10 cellular contexts compared by ENCODE assay signal in the genomic region with DNA sequence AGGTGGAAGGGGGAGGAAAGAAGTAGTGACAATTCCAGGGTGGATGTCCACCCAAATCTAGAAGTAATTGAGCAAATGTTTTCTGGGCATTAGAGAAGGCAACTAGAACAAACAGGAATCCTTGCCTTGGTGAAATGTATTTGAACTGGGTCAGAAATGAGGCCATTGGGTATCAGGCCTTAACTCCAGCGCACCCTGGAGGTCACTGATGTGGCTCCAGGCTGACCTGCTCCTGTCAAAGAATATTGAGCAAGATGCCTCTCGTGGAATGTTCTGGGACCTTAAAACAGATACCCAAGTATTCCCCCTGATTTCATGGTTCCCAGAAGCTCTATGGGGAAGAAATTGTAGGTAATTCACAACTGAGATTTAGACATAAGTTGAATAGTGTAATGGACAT. TPM values are rescaled to one million over a fixed set of nuclear protein-coding genes. Genes with fewer than 3 reads are reported as not detected.
DNase-seq lines count a peak whose midpoint lies in the region; ATAC-seq, FAIRE-seq and TF ChIP-seq lines count a peak whose summit lies in the region.
"Had no signal": no experiment of that assay in that cellular context is flagged by ENCODE, and none has a peak within 500 bp of the region (broad histone marks: within the 10 kb centered on the region; RNA-seq: fewer than 3 reads in every experiment).

No MANE protein-coding gene starts in this region.

- H3K9me2 ChIP-seq in Loucy (replicated peaks; ENCODE audit: low read depth, low read length), result no peaks in the 10 kb centered on the region

- no peaks in the 10 kb centered on the region for H4K20me1 ChIP-seq in Loucy (ENCODE audit: insufficient read depth, low read length, poor library complexity, severe bottlenecking)
- no peaks in the 10 kb centered on the region for H4K20me1 ChIP-seq in GM12878 (ENCODE audit: control insufficient read depth, insufficient read depth)

- H3K9me3 ChIP-seq in Loucy (ENCODE audit: insufficient read depth, low read depth, low read length) (no peaks in the 10 kb centered on the region), GM12878 (replicated peaks; ENCODE audit: control insufficient read depth, insufficient read depth, low read length) (no peaks in the 10 kb centered on the region), left lung (no peaks in the 10 kb centered on the region)
- H3K9me3 ChIP-seq: SJCRH30 had no signal

- peak; percentile 78 for TF ChIP-seq RAD21 in GM12878 (IDR thresholded peaks at IDR 0.05; ENCODE audit: insufficient read depth, low read depth, low read length)

- no peak for TF ChIP-seq POLR2A in GM12878 (IDR thresholded peaks at IDR 0.05; ENCODE audit: low read depth, low read length)

- TSS peak; percentile 19 for BruUV-seq in GM12878 (replicated peaks; lab: Mats Ljungman, UMichigan)

- POLR2A ChIA-PET in GM12878 (lab: Charles Lee), result interaction anchor here (0.9 to 6.7 kb wide), 5 partner anchors 9 to 70 kb away, joined by 3 to 56 read pairs (median 10); partner anchors contain the start of gene HLA-DPA1

- CTCF ChIA-PET in GM12878 (lab: Yijun Ruan, JAX), result interaction anchor here (0.8 to 14.2 kb wide), 12 partner anchors 10 to 94 kb away, joined by 3 to 281 read pairs (median 4); partner anchors contain the start of gene HLA-DPA1

- H3K4me1 ChIP-seq in Loucy (ENCODE audit: insufficient read depth, low read length, poor library complexity, severe bottlenecking) (no peaks in the 10 kb centered on the region), GM12878 (ENCODE audit: control insufficient read depth, insufficient read depth, low read length) (peaks cover 21% of the 10 kb centered on the region), left lung (peaks cover 0 to 25% of the 10 kb centered on the region in 2 donors)
- H3K4me1 ChIP-seq: SJCRH30 had no signal

- FAIRE-seq in GM12878 (lab: Jason Lieb, UNC), result peak; percentile 86
- FAIRE-seq: islet of Langerhans had no signal

- H2AFZ ChIP-seq in Loucy (ENCODE audit: low read length), result no peak overlapping the region
- H2AFZ ChIP-seq in GM12878 (ENCODE audit: control insufficient read depth, low read depth, low read length), result no peak overlapping the region

- no peak overlapping the region for H3K4me3 ChIP-seq in Loucy (ENCODE audit: low read length, poor library complexity, severe bottlenecking)
- H3K4me3 ChIP-seq in GM12878, result no peak overlapping the region
- H3K4me3 ChIP-seq in left lung, result no peak overlapping the region
- H3K4me3 ChIP-seq: SJCRH30 had no signal

- in situ Hi-C loops in GM12878 (cut with MboI), result loop anchor here (5.0 kb wide), 1 partner anchor 65 kb away; no protein-coding TSS in a partner anchor

- peak; percentile 75 for TF ChIP-seq CTCF in Loucy (conservative IDR thresholded peaks at IDR 0.05; ENCODE audit: low read length)
- TF ChIP-seq CTCF in GM12878 (IDR thresholded peaks at IDR 0.05 in 2 of 3, conservative IDR thresholded peaks at IDR 0.05 in 1 of 3; ENCODE audit: control insufficient read depth in 2 of 3, extremely low read depth in 1 of 3, insufficient read depth in 1 of 3, low read depth in 3 of 3, low read length in 3 of 3), result peak; percentile 70 to 73 (median 72)
- peak in 1 of 2 donors; percentile 37 for TF ChIP-seq CTCF in left lung (IDR thresholded peaks at IDR 0.05)

- WGBS in GM12878 (ENCODE audit: insufficient coverage, insufficient replicate concordance, low lambda C conversion rate, missing lambda C conversion rate), result 53% methylated on average over 2 of the region's 2 CpGs

- H3K27ac ChIP-seq in GM12878 (ENCODE audit: control insufficient read depth, insufficient read depth) (0 out of 2 replicates have a peak overlapping the region, but pooled peaks have one; percentile 35), left lung (no peak overlapping the region)
- H3K27ac ChIP-seq: SJCRH30 had no signal

- peak; percentile 36 for DNase-seq in ELR (ENCODE audit: low read depth)
- no peak for DNase-seq in GM12878 (ENCODE audit: low read depth, low spot score)
- no peak for DNase-seq in left lung
- DNase-seq in SHP77 treated with DMSO at 0.1 percent for 48 hours (lab: John Stamatoyannopoulos, UW), result no peak
- no peak for DNase-seq in NK-92 (lab: John Stamatoyannopoulos, UW; ENCODE audit: unreplicated experiment)

- H3K36me3 ChIP-seq in Loucy (ENCODE audit: insufficient read depth, low read length), result no peaks in the 10 kb centered on the region
- peaks cover 15 to 28% of the 10 kb centered on the region in 2 experiments for H3K36me3 ChIP-seq in GM12878 (ENCODE audit: control insufficient read depth in 2 of 2, insufficient read depth in 2 of 2, low read length in 1 of 2)
- H3K36me3 ChIP-seq in left lung, result peaks cover 0 to 35% of the 10 kb centered on the region in 2 donors
- H3K36me3 ChIP-seq: SJCRH30 had no signal

- no peaks in the 10 kb centered on the region for H3F3A ChIP-seq in Loucy (ENCODE audit: low read depth)

- intact Hi-C loops in GM12878 (cut with micrococcal nuclease; ENCODE audit: unreplicated experiment), result loop anchor here (1.0 to 10.0 kb wide), 2 partner anchors 68 to 198 kb away; no protein-coding TSS in a partner anchor
- intact Hi-C loops in left lung (cut with DNase I), result no loop called here

- H3K4me2 ChIP-seq in Loucy (ENCODE audit: low read depth, low read length, poor library complexity, severe bottlenecking), result no peak overlapping the region
- no peak overlapping the region for H3K4me2 ChIP-seq in GM12878 (ENCODE audit: control insufficient read depth, insufficient read depth)

- H3K9ac ChIP-seq in Loucy (ENCODE audit: low read depth, low read length, poor library complexity, severe bottlenecking) (no peak overlapping the region), GM12878 (ENCODE audit: control insufficient read depth, insufficient read depth, low read length) (no peak overlapping the region)

- RAD21 ChIA-PET in GM12878 (lab: Charles Lee; ENCODE audit: unreplicated experiment), result interaction anchor here (1.0 to 6.8 kb wide), 4 partner anchors 9 to 71 kb away, joined by 3 to 108 read pairs (median 4); partner anchors contain the start of gene HLA-DPA1

- TF ChIP-seq EP300 in GM12878 (IDR thresholded peaks at IDR 0.05; ENCODE audit: borderline replicate concordance in 1 of 2, control insufficient read depth in 1 of 2, low read depth in 2 of 2, low read length in 2 of 2), result no peak

- H3K27me3 ChIP-seq in Loucy (ENCODE audit: insufficient read depth, low read length, poor library complexity, severe bottlenecking) (peaks cover 5% of the 10 kb centered on the region), GM12878 (replicated peaks in 1 of 2; ENCODE audit: control insufficient read depth in 2 of 2, insufficient read depth in 2 of 2, low read length in 1 of 2) (no peaks in the 10 kb centered on the region), left lung (no peaks in the 10 kb centered on the region)

- SMC1A ChIA-PET in GM12878 (lab: Charles Lee; ENCODE audit: uncharacterized antibody, unreplicated experiment), result interaction anchor here (0.8 to 7.7 kb wide), 16 partner anchors 9 to 196 kb away, joined by 3 to 177 read pairs (median 4); no protein-coding TSS in a partner anchor

- H3K79me2 ChIP-seq in Loucy (ENCODE audit: insufficient read depth, low read length) (no peaks in the 10 kb centered on the region), GM12878 (ENCODE audit: control insufficient read depth, insufficient read depth, low read length) (peaks cover 44% of the 10 kb centered on the region)

- ATAC-seq in GM12878 (peak; percentile 72), left lung (peak; percentile 78), HG02610 (IDR thresholded peaks at IDR 0.05; ENCODE audit: unreplicated experiment) (no peak), GM21825 (IDR thresholded peaks at IDR 0.05; ENCODE audit: unreplicated experiment) (no peak)

RNA-seq across cellular contexts. Expression of gene HLA-DPB1, which starts 6.9 kb away (rescaled TPM):
- 134 and 137 TPM in 2 replicates for total RNA-seq in GM12878 (2013; cell fraction: nucleolus; rRNA removed)
- total RNA-seq in GM12878 (2014; rRNA removed), result 395 and 404 TPM in 2 replicates
- total RNA-seq in GM12878 (2014; rRNA removed; fragmentation: Illumina TruSeq; extraction: Trizol), result 285 and 287 TPM in 2 replicates
- 481 and 486 TPM in 2 replicates for total RNA-seq in GM12878 (2021)
- polyA plus RNA-seq in GM12878 (2011; ENCODE audit: low read depth), result 254 TPM
- 292 and 430 TPM in 2 replicates for polyA plus RNA-seq in GM12878 (2011; rRNA removed)
- 502 and 678 TPM in 2 replicates for polyA plus RNA-seq in GM12878 (2011; cell fraction: cytosol; rRNA removed)
- 323 and 407 TPM in 2 replicates for polyA plus RNA-seq in GM12878 (2011; cell fraction: nucleus; rRNA removed)
- 456 and 490 TPM in 2 replicates for polyA plus RNA-seq in GM12878 (2012)
- polyA plus RNA-seq in GM12878 (2014; fragmentation: Illumina TruSeq; extraction: Trizol), result 226 and 305 TPM in 2 replicates
- 100 to 1,000 TPM; 101 to 177 TPM for polyA plus RNA-seq in GM12878 (2014; fragmentation: Nextera tagmentation; extraction: Ambion mirVana)
- 675 and 740 TPM in 2 replicates for polyA plus RNA-seq in GM12878 (2014; rRNA removed)
- polyA plus RNA-seq in GM12878 (2016; fragmentation: Nextera tagmentation; extraction: Ambion mirVana), result 100 to 1,000 TPM; 346 to 359 TPM
- polyA minus RNA-seq in GM12878 (2011; rRNA and poly(A)+ RNA removed), result 225 and 371 TPM in 2 replicates
- 92.2 and 105 TPM in 2 replicates for polyA minus RNA-seq in GM12878 (2011; cell fraction: cytosol; rRNA and poly(A)+ RNA removed)
- 45.3 and 62.7 TPM in 2 replicates for polyA minus RNA-seq in GM12878 (2011; cell fraction: nucleus; rRNA and poly(A)+ RNA removed)
- 100 to 1,000 TPM; 206 to 326 TPM for total RNA-seq in left lung
- total RNA-seq: SJCRH30 had no signal

RNA-seq across cellular contexts. Expression of gene HLA-DPA1, which starts 9.3 kb away (rescaled TPM):
- 426 and 443 TPM in 2 replicates for total RNA-seq in GM12878 (2013; cell fraction: nucleolus; rRNA removed)
- total RNA-seq in GM12878 (2014; rRNA removed), result 1,084 and 1,097 TPM in 2 replicates
- total RNA-seq in GM12878 (2014; rRNA removed; fragmentation: Illumina TruSeq; extraction: Trizol), result 990 and 1,018 TPM in 2 replicates
- total RNA-seq in GM12878 (2021), result 707 and 749 TPM in 2 replicates
- 802 TPM for polyA plus RNA-seq in GM12878 (2011; ENCODE audit: low read depth)
- polyA plus RNA-seq in GM12878 (2011; rRNA removed), result 1,074 and 1,640 TPM in 2 replicates
- polyA plus RNA-seq in GM12878 (2011; cell fraction: cytosol; rRNA removed), result 1,290 and 1,476 TPM in 2 replicates
- polyA plus RNA-seq in GM12878 (2011; cell fraction: nucleus; rRNA removed), result 450 and 715 TPM in 2 replicates
- polyA plus RNA-seq in GM12878 (2012), result 953 and 1,333 TPM in 2 replicates
- polyA plus RNA-seq in GM12878 (2014; fragmentation: Illumina TruSeq; extraction: Trizol), result 1,388 and 1,535 TPM in 2 replicates
- polyA plus RNA-seq in GM12878 (2014; fragmentation: Nextera tagmentation; extraction: Ambion mirVana), result 100 to 1,000 TPM; 508 to 665 TPM
- 952 and 1,003 TPM in 2 replicates for polyA plus RNA-seq in GM12878 (2014; rRNA removed)
- 100 to 1,000 TPM; 640 to 684 TPM for polyA plus RNA-seq in GM12878 (2016; fragmentation: Nextera tagmentation; extraction: Ambion mirVana)
- 630 and 837 TPM in 2 replicates for polyA minus RNA-seq in GM12878 (2011; rRNA and poly(A)+ RNA removed)
- polyA minus RNA-seq in GM12878 (2011; cell fraction: cytosol; rRNA and poly(A)+ RNA removed), result 250 and 316 TPM in 2 replicates
- 116 and 131 TPM in 2 replicates for polyA minus RNA-seq in GM12878 (2011; cell fraction: nucleus; rRNA and poly(A)+ RNA removed)
- 100 to 1,000 TPM; 354 to 476 TPM for total RNA-seq in left lung
- total RNA-seq: SJCRH30 had no signal

Comparison
In these comparisons a context has a peak if more than half of its experiments do, and no peak if none do; other contexts are left out.
1. ATAC-seq: peak in GM12878 (single experiment) and left lung (single experiment); none in HG02610 (single experiment) and GM21825 (single experiment).